In the genomic region with DNA sequence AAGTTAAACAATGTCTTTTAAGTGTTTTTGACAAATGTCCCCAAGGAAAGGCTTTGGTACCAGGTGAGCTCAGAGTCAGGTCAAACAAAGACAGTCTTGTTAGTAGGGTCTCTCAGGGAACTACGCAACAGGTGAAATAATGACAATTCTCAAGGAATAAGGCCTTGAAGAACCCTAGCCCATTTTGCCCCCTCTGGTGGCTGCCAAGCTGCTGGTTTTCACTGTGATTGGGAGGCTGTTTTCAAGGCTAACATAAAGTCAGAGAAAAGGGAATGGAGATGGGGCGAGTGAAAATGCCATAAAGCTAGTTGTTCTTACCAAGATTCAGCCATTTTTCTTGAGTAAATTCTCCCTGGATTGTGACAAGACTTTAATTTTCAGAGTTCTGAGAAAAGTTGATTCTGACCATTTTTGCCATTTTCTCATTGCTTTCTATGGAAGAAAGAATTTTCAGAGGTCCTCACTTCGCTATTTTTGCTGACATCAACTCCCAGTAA, we compare ENCODE assay signal across 1 cellular context.
TF ChIP-seq lines count a peak whose summit lies in the region.

No MANE protein-coding gene starts in this region.

TF ChIP-seq in liver, 16 proteins besides CTCF, POLR2A, EP300 and RAD21 (continued from another document):
- TF ChIP-seq YY1 (IDR thresholded peaks at IDR 0.05) (no peak), EGR1 (IDR thresholded peaks at IDR 0.05; ENCODE audit: low read depth in 2 of 2) (no peak), JUND (IDR thresholded peaks at IDR 0.05) (no peak), RXRA (IDR thresholded peaks at IDR 0.05) (no peak)
